ENCODE assay signal across 18 cellular contexts in the genomic region with DNA sequence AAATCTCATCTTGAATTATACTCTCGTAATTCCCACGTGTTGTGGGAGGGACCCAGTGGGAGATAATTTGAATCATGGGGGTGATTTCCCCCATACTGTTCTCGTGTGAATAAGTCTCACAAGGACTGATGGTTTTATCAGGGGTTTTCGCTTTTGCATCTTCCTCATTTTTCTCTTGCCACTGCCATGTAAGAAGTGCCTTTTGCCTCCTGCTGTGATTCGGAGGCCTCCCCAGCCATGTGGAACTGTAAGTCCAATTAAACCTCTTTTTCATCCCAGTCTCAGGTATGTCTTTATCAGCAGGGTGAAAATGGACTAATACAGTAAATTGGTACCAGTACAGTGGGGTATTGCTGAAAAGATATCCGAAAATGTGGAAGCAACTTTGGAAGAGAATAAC. TPM values are rescaled to one million over a fixed set of nuclear protein-coding genes. Genes with fewer than 3 reads are reported as not detected.
"Had no signal": no experiment of that assay in that cellular context is flagged by ENCODE, and none has a peak within 500 bp of the region (broad histone marks: within the 10 kb centered on the region; RNA-seq: fewer than 3 reads in every experiment).

No MANE protein-coding gene starts in this region.

RNA-seq across cellular contexts. Expression of gene ZFYVE28, which starts 37.8 kb away (rescaled TPM):
- polyA plus RNA-seq: smooth muscle cell had no signal

RNA-seq across cellular contexts. Expression of gene CFAP99, which starts 38.2 kb away (rescaled TPM):
- total RNA-seq: naive thymus-derived CD8-positive, alpha-beta T cell; natural killer cell; natural killer cell treated with Interleukin-12 subunit alpha and Interleukin-12 subunit beta and Interleukin-15 and Interleukin-18, amount 100 ng/mL, for 72 hours; neural crest cell; occipital lobe; osteocyte; posterior vena cava; progenitor cell of endocrine pancreas; psoas muscle; pulmonary artery endothelial cell; right atrium auricular region; right cardiac atrium; sciatic nerve; sigmoid colon; skeletal muscle tissue; smooth muscle cell had no signal
- polyA plus RNA-seq: naive thymus-derived CD4-positive, alpha-beta T cell; neural cell; right cardiac atrium; smooth muscle cell had no signal
